Comparison of ENCODE assay signal across 1 cellular context in the genomic region with DNA sequence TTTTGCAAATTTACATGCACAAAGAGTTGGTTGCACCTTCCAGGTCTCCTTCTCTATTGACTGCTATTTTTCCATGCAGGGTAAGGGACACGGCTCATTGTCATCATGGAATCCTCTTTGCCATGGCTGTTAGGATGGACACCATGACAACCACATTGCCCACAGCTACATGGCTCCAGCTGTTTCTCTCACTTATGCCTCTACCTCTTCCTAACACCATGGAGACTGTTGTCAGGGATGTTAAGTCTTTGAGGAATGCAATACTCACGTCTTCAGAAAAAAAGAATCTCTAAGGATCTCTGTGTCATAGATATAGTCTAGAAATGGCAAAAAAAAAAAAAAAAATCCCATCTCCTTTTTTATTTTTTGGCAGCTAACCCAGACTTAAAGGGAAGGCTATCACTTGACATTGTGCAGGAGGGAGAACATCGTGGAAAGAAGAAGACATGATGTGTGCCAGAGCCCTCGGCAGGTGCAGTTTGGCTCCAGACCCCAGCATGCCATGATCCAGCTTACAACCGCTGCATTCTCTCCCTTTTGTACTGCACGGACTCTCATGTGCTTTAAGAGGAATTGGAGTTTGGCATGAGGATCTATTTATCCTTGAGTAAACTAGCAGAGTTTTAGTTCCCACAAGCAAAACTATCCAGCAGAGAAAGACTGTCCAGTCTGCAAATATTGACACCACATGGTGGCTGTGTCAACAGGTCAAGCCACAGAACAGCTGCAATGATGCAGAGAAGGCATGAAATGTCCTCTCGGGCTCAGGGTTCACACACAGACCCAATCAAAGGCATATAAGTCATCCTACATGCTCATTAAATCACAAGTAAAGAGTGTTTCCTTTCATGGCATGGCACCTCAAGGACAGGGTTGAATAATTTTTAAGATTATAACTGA.
TF ChIP-seq lines count a peak whose summit lies in the region.

No MANE protein-coding gene starts in this region.

TF ChIP-seq in HepG2, 621 proteins besides CTCF, POLR2A, EP300 and RAD21 (continued from another document and continues in another):
- TF ChIP-seq, protein P1, sequence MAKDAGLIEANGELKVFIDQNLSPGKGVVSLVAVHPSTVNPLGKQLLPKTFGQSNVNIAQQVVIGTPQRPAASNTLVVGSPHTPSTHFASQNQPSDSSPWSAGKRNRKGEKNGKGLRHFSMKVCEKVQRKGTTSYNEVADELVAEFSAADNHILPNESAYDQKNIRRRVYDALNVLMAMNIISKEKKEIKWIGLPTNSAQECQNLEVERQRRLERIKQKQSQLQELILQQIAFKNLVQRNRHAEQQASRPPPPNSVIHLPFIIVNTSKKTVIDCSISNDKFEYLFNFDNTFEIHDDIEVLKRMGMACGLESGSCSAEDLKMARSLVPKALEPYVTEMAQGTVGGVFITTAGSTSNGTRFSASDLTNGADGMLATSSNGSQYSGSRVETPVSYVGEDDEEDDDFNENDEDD (CRISPR knock-in tag; IDR thresholded peaks at IDR 0.05; ENCODE audit: borderline replicate concordance), result 0 out of 2 replicates have a peak, but pooled peaks have one; percentile 15
- TF ChIP-seq TFDP2 (CRISPR knock-in tag; IDR thresholded peaks at IDR 0.05) (no peak), HDAC1 (CRISPR knock-in tag; IDR thresholded peaks at IDR 0.05) (peak; percentile 29; the same call in 1 of the 2 replicates), AHDC1 (CRISPR knock-in tag; IDR thresholded peaks at IDR 0.05; ENCODE audit: borderline replicate concordance) (peak; percentile 85), E2F2 (CRISPR knock-in tag; IDR thresholded peaks at IDR 0.05; ENCODE audit: borderline replicate concordance) (no peak), RXRA (CRISPR knock-in tag; IDR thresholded peaks at IDR 0.05) (peak; percentile 28; the same call in 1 of the 2 replicates), RFXAP (CRISPR knock-in tag; IDR thresholded peaks at IDR 0.05; ENCODE audit: borderline replicate concordance) (no peak), SMAD1 (CRISPR knock-in tag; IDR thresholded peaks at IDR 0.05; ENCODE audit: borderline replicate concordance, low read depth) (no peak), ZNF614 (CRISPR knock-in tag; IDR thresholded peaks at IDR 0.05; ENCODE audit: borderline replicate concordance) (peak; percentile 73; the same call in 1 of the 2 replicates), CBX5 (CRISPR knock-in tag; IDR thresholded peaks at IDR 0.05; ENCODE audit: borderline replicate concordance) (0 out of 2 replicates have a peak, but pooled peaks have one; percentile 27), TFAP4 (IDR thresholded peaks at IDR 0.05; ENCODE audit: borderline replicate concordance, low read depth) (peak; percentile 99), ARNTL (CRISPR knock-in tag; IDR thresholded peaks at IDR 0.05) (no peak), ZMYM4 (CRISPR knock-in tag; IDR thresholded peaks at IDR 0.05) (peak; percentile 26; the same call in 1 of the 2 replicates), NR2F6 (IDR thresholded peaks at IDR 0.05) (peak; percentile 93), NR2F6 (CRISPR knock-in tag; IDR thresholded peaks at IDR 0.05) (peak; percentile 95), TBX2 (CRISPR knock-in tag; IDR thresholded peaks at IDR 0.05; ENCODE audit: borderline replicate concordance) (peak; percentile 49; the same call in 1 of the 2 replicates), IKZF5 (CRISPR knock-in tag; IDR thresholded peaks at IDR 0.05) (peak; percentile 70), ISL2 (CRISPR knock-in tag; IDR thresholded peaks at IDR 0.05) (no peak), SP5 (CRISPR knock-in tag; IDR thresholded peaks at IDR 0.05; ENCODE audit: borderline replicate concordance, low read depth) (no peak), CREM (IDR thresholded peaks at IDR 0.05) (peak; percentile 46), CREM (CRISPR knock-in tag; IDR thresholded peaks at IDR 0.05) (no peak), CREB1 (IDR thresholded peaks at IDR 0.05) (no peak), CREB1 (CRISPR knock-in tag; IDR thresholded peaks at IDR 0.05) (no peak), ZBTB38 (CRISPR knock-in tag; IDR thresholded peaks at IDR 0.05) (no peak), SPEN (CRISPR knock-in tag; IDR thresholded peaks at IDR 0.05; ENCODE audit: low read depth) (peak; percentile 25; the same call in 1 of the 2 replicates)
- TF ChIP-seq, protein P2, sequence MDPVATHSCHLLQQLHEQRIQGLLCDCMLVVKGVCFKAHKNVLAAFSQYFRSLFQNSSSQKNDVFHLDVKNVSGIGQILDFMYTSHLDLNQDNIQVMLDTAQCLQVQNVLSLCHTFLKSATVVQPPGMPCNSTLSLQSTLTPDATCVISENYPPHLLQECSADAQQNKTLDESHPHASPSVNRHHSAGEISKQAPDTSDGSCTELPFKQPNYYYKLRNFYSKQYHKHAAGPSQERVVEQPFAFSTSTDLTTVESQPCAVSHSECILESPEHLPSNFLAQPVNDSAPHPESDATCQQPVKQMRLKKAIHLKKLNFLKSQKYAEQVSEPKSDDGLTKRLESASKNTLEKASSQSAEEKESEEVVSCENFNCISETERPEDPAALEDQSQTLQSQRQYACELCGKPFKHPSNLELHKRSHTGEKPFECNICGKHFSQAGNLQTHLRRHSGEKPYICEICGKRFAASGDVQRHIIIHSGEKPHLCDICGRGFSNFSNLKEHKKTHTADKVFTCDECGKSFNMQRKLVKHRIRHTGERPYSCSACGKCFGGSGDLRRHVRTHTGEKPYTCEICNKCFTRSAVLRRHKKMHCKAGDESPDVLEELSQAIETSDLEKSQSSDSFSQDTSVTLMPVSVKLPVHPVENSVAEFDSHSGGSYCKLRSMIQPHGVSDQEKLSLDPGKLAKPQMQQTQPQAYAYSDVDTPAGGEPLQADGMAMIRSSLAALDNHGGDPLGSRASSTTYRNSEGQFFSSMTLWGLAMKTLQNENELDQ (CRISPR knock-in tag; IDR thresholded peaks at IDR 0.05; ENCODE audit: borderline replicate concordance), result peak; percentile 32; the same call in 1 of the 2 replicates
- TF ChIP-seq, protein P3, sequence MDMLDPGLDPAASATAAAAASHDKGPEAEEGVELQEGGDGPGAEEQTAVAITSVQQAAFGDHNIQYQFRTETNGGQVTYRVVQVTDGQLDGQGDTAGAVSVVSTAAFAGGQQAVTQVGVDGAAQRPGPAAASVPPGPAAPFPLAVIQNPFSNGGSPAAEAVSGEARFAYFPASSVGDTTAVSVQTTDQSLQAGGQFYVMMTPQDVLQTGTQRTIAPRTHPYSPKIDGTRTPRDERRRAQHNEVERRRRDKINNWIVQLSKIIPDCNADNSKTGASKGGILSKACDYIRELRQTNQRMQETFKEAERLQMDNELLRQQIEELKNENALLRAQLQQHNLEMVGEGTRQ (IDR thresholded peaks at IDR 0.05; ENCODE audit: low read depth, low read length), result 0 out of 2 replicates have a peak, but pooled peaks have one; percentile 12
- TF ChIP-seq, protein P3 (CRISPR knock-in tag; IDR thresholded peaks at IDR 0.05; ENCODE audit: borderline replicate concordance), result peak; percentile 23; the same call in 1 of the 2 replicates
- TF ChIP-seq, protein P4, sequence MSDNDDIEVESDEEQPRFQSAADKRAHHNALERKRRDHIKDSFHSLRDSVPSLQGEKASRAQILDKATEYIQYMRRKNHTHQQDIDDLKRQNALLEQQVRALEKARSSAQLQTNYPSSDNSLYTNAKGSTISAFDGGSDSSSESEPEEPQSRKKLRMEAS (IDR thresholded peaks at IDR 0.05), result peak; percentile 76
- TF ChIP-seq, protein P5, sequence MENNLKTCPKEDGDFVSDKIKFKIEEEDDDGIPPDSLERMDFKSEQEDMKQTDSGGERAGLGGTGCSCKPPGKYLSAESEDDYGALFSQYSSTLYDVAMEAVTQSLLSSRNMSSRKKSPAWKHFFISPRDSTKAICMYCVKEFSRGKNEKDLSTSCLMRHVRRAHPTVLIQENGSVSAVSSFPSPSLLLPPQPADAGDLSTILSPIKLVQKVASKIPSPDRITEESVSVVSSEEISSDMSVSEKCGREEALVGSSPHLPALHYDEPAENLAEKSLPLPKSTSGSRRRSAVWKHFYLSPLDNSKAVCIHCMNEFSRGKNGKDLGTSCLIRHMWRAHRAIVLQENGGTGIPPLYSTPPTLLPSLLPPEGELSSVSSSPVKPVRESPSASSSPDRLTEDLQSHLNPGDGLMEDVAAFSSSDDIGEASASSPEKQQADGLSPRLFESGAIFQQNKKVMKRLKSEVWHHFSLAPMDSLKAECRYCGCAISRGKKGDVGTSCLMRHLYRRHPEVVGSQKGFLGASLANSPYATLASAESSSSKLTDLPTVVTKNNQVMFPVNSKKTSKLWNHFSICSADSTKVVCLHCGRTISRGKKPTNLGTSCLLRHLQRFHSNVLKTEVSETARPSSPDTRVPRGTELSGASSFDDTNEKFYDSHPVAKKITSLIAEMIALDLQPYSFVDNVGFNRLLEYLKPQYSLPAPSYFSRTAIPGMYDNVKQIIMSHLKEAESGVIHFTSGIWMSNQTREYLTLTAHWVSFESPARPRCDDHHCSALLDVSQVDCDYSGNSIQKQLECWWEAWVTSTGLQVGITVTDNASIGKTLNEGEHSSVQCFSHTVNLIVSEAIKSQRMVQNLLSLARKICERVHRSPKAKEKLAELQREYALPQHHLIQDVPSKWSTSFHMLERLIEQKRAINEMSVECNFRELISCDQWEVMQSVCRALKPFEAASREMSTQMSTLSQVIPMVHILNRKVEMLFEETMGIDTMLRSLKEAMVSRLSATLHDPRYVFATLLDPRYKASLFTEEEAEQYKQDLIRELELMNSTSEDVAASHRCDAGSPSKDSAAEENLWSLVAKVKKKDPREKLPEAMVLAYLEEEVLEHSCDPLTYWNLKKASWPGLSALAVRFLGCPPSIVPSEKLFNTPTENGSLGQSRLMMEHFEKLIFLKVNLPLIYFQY (CRISPR knock-in tag; IDR thresholded peaks at IDR 0.05; ENCODE audit: borderline replicate concordance), result peak; percentile 56; the same call in 1 of the 2 replicates
